Comparison of ENCODE assay signal across 12 cellular contexts in genomic region chr3:120773932-120774331, GRCh38. TPM values are rescaled to one million over a fixed set of nuclear protein-coding genes. Genes with fewer than 3 reads are reported as not detected.
DNase-seq lines count a peak whose midpoint lies in the region; ATAC-seq and TF ChIP-seq lines count a peak whose summit lies in the region.
"Had no signal": no experiment of that assay in that cellular context is flagged by ENCODE, and none has a peak within 500 bp of the region (broad histone marks: within the 10 kb centered on the region; RNA-seq: fewer than 3 reads in every experiment).

No MANE protein-coding gene starts in this region.

- H3K4me1 Mint-ChIP-seq in naive thymus-derived CD4-positive, alpha-beta T cell: peaks cover 7 to 23% (median 16%) of the 10 kb centered on the region in 7 donors
- H3K4me1 Mint-ChIP-seq: nephron progenitor cell had no signal

- H3K36me3 Mint-ChIP-seq in naive thymus-derived CD4-positive, alpha-beta T cell: peaks cover 0 to 22% (median 11%) of the 10 kb centered on the region in 5 donors

- CTCF ChIA-PET in naive thymus-derived CD4-positive, alpha-beta T cell (lab: Charles Lee): no interaction called here
- CTCF ChIA-PET in PC-9 (lab: Charles Lee): no interaction called here

- no peaks in the 10 kb centered on the region for H3K4me1 ChIP-seq in naive thymus-derived CD4-positive, alpha-beta T cell (ENCODE audit: control insufficient read depth in 2 of 2, insufficient read depth in 2 of 2, low read length in 2 of 2)
- H3K4me1 ChIP-seq in PC-9 (replicated peaks; ENCODE audit: insufficient read depth): no peaks in the 10 kb centered on the region

- H3K27ac Mint-ChIP-seq in naive thymus-derived CD4-positive, alpha-beta T cell: no peak overlapping the region
- H3K27ac Mint-ChIP-seq: nephron progenitor cell had no signal

- H4K20me1 ChIP-seq in PC-9 (ENCODE audit: insufficient read depth): no peaks in the 10 kb centered on the region

- intact Hi-C loops in naive thymus-derived CD4-positive, alpha-beta T cell (cut with micrococcal nuclease): loop anchor here in 1 of 2 donors (1.0 kb wide), 1 partner anchor 32 kb away; the partner anchor contains the start of genes GTF2E1 and RABL3
- intact Hi-C loops in PC-9 (cut with micrococcal nuclease; ENCODE audit: unreplicated experiment): no loop called here

- no peaks in the 10 kb centered on the region for H3F3A ChIP-seq in PC-9 (ENCODE audit: insufficient read depth, low read depth)

- no peak for TF ChIP-seq CTCF in PC-9 (conservative IDR thresholded peaks at IDR 0.05)

- peaks cover 0 to 28% (median 4%) of the 10 kb centered on the region in 3 experiments for H3K36me3 ChIP-seq in naive thymus-derived CD4-positive, alpha-beta T cell (ENCODE audit: control insufficient read depth in 2 of 3, insufficient read depth in 3 of 3, low read length in 3 of 3)
- peaks cover 15% of the 10 kb centered on the region; the same call in 1 of the 2 replicates for H3K36me3 ChIP-seq in PC-9 (ENCODE audit: low read depth)

- H3K79me2 ChIP-seq in PC-9 (ENCODE audit: low read depth): no peaks in the 10 kb centered on the region; the same call in 1 of the 2 replicates

- no peak overlapping the region for H3K4me3 ChIP-seq in naive thymus-derived CD4-positive, alpha-beta T cell (ENCODE audit: low read length)
- H3K4me3 ChIP-seq in PC-9: no peak overlapping the region

- no peak overlapping the region for H3K4me3 Mint-ChIP-seq in naive thymus-derived CD4-positive, alpha-beta T cell
- H3K4me3 Mint-ChIP-seq: nephron progenitor cell had no signal

- no peak overlapping the region for H3K4me2 ChIP-seq in PC-9

- H3K9me2 ChIP-seq in PC-9 (ENCODE audit: insufficient read depth): no peaks in the 10 kb centered on the region

- POLR2A ChIA-PET in naive thymus-derived CD4-positive, alpha-beta T cell (lab: Charles Lee): no interaction called here
- POLR2A ChIA-PET in PC-9 (lab: Charles Lee; ENCODE audit: unreplicated experiment): no interaction called here

- H3K9me3 ChIP-seq in naive thymus-derived CD4-positive, alpha-beta T cell (ENCODE audit: control insufficient read depth in 2 of 3, low read length in 3 of 3): no peaks in the 10 kb centered on the region
- H3K9me3 ChIP-seq in PC-9 (ENCODE audit: insufficient read depth, low read depth): no peaks in the 10 kb centered on the region

- BruUV-seq in PC-9 (replicated peaks; lab: Mats Ljungman, UMichigan): no TSS peak

- H3K27me3 ChIP-seq in naive thymus-derived CD4-positive, alpha-beta T cell (ENCODE audit: control insufficient read depth in 2 of 2, insufficient read depth in 2 of 2, low read length in 2 of 2): no peaks in the 10 kb centered on the region
- H3K27me3 ChIP-seq in PC-9 (ENCODE audit: insufficient read depth, low read depth): no peaks in the 10 kb centered on the region

- no peaks in the 10 kb centered on the region for H3K27me3 Mint-ChIP-seq in naive thymus-derived CD4-positive, alpha-beta T cell

- no peak overlapping the region for H2AFZ ChIP-seq in PC-9

- ATAC-seq in GM21390 (IDR thresholded peaks at IDR 0.05; ENCODE audit: unreplicated experiment): peak; percentile 80
- peak; percentile 84 for ATAC-seq in HG03135 (IDR thresholded peaks at IDR 0.05; ENCODE audit: unreplicated experiment)
- no peak for ATAC-seq in naive thymus-derived CD4-positive, alpha-beta T cell

- H3K9me3 Mint-ChIP-seq in naive thymus-derived CD4-positive, alpha-beta T cell: no peaks in the 10 kb centered on the region
- H3K9me3 Mint-ChIP-seq: nephron progenitor cell had no signal

- H3K27ac ChIP-seq in naive thymus-derived CD4-positive, alpha-beta T cell (ENCODE audit: low read depth, low read length): no peak overlapping the region
- H3K27ac ChIP-seq in PC-9: no peak overlapping the region
- H3K27ac ChIP-seq: C4-2B had no signal

- DNase-seq in EL (peak; percentile 33), amniotic epithelial cell (ENCODE audit: low read depth) (peak; percentile 84), iPS-NIHi7 (ENCODE audit: extremely low spot score) (no peak), PC-9 (no peak), CD1c-positive myeloid dendritic cell (ENCODE audit: extremely low spot score) (no peak)
- DNase-seq in naive thymus-derived CD4-positive, alpha-beta T cell: no peak
- DNase-seq: activated CD4-positive, alpha-beta T cell treated with anti-CD3 and anti-CD28 coated beads for 48 hours; cerebellar nuclear complex; nephron progenitor cell had no signal

RNA-seq across cellular contexts. Expression of gene GTF2E1, which starts 31.4 kb away (rescaled TPM):
- 10 to 100 TPM in 4 of 5 experiments, 1 to 10 TPM in 1; 8.4 to 27.3 (median 25.3) TPM for total RNA-seq in naive thymus-derived CD4-positive, alpha-beta T cell
- 10 to 100 TPM in 1 of 2 donors, 1 to 10 TPM in 1; 8.7 to 13.8 TPM for polyA plus RNA-seq in naive thymus-derived CD4-positive, alpha-beta T cell
- total RNA-seq in PC-9 (2021): 22.2 and 23.3 TPM in 2 replicates

RNA-seq across cellular contexts. Expression of gene RABL3, which starts 31.6 kb away (rescaled TPM):
- 10 to 100 TPM; 15.4 to 30.3 (median 23.0) TPM for total RNA-seq in naive thymus-derived CD4-positive, alpha-beta T cell
- polyA plus RNA-seq in naive thymus-derived CD4-positive, alpha-beta T cell: 10 to 100 TPM; 30.2 to 40.6 TPM
- total RNA-seq in PC-9 (2021): 17.1 and 29.8 TPM in 2 replicates

Comparison
In these comparisons a context has a peak if more than half of its experiments do, and no peak if none do; other contexts are left out.
1. DNase-seq: peak in EL (single experiment) and amniotic epithelial cell (single experiment); none in naive thymus-derived CD4-positive, alpha-beta T cell (0 of 9), iPS-NIHi7 (single experiment), PC-9 (0 of 2) and CD1c-positive myeloid dendritic cell (single experiment).